ENCODE assay signal across 8 cellular contexts in genomic region chr13:53250272-53250875, GRCh38.
A peak's percentile ranks its signal among the peaks of the same experiment; 100 is the strongest.
DNase-seq lines count a peak whose midpoint lies in the region; ATAC-seq and TF ChIP-seq lines count a peak whose summit lies in the region.

No MANE protein-coding gene starts in this region.

- no peaks in the 10 kb centered on the region for H3K9me3 ChIP-seq in naive thymus-derived CD4-positive, alpha-beta T cell (ENCODE audit: control insufficient read depth in 2 of 3, low read length in 3 of 3)

- H3K27ac ChIP-seq in naive thymus-derived CD4-positive, alpha-beta T cell (ENCODE audit: low read depth, low read length), result no peak overlapping the region

- H3K4me3 ChIP-seq in naive thymus-derived CD4-positive, alpha-beta T cell (ENCODE audit: low read length), result no peak overlapping the region

- peak; percentile 65 for ATAC-seq in HG02840 (IDR thresholded peaks at IDR 0.05; ENCODE audit: low FRiP score, unreplicated experiment)
- peak; percentile 63 for ATAC-seq in naive thymus-derived CD4-positive, alpha-beta T cell
- ATAC-seq in HG03108 (IDR thresholded peaks at IDR 0.05; ENCODE audit: unreplicated experiment), result no peak

- H3K27me3 Mint-ChIP-seq in naive thymus-derived CD4-positive, alpha-beta T cell, result peaks cover 0 to 25% (median 3%) of the 10 kb centered on the region in 5 donors

- intact Hi-C loops in naive thymus-derived CD4-positive, alpha-beta T cell (cut with micrococcal nuclease), result no loop called here

- no peaks in the 10 kb centered on the region for H3K36me3 Mint-ChIP-seq in naive thymus-derived CD4-positive, alpha-beta T cell

- no peaks in the 10 kb centered on the region for H3K36me3 ChIP-seq in naive thymus-derived CD4-positive, alpha-beta T cell (ENCODE audit: control insufficient read depth in 2 of 3, insufficient read depth in 3 of 3, low read length in 3 of 3)

- peak; percentile 56 for DNase-seq in AG20443 (ENCODE audit: low spot score)
- peak; percentile 40 for DNase-seq in GM13977 (ENCODE audit: low spot score)
- DNase-seq in NCI-H1105 (lab: John Stamatoyannopoulos, UW), result peak; percentile 52
- peak; percentile 87 for DNase-seq in SIG-M5 treated with dmso at 0.1 percent for 504 hours (lab: John Stamatoyannopoulos, UW; ENCODE audit: unreplicated experiment)
- DNase-seq in erythroblast (lab: John Stamatoyannopoulos, UW), result peak; percentile 72 to 82
- DNase-seq in naive thymus-derived CD4-positive, alpha-beta T cell, result peak in 6 of 9 donors; percentile 6 to 34 (median 12)

- TF ChIP-seq POLR2A in erythroblast (IDR thresholded peaks at IDR 0.05; ENCODE audit: low read length), result no peak

- POLR2A ChIA-PET in naive thymus-derived CD4-positive, alpha-beta T cell (lab: Charles Lee), result no interaction called here

- CTCF ChIA-PET in naive thymus-derived CD4-positive, alpha-beta T cell (lab: Charles Lee), result interaction anchor here (0.6 to 1.3 kb wide), 4 partner anchors 8 to 1865 kb away, joined by 3 to 5 read pairs (median 4); no protein-coding TSS in a partner anchor

- no peak overlapping the region for H3K4me3 Mint-ChIP-seq in naive thymus-derived CD4-positive, alpha-beta T cell

- no peaks in the 10 kb centered on the region for H3K4me1 ChIP-seq in naive thymus-derived CD4-positive, alpha-beta T cell (ENCODE audit: control insufficient read depth in 2 of 2, insufficient read depth in 2 of 2, low read length in 2 of 2)

- no peaks in the 10 kb centered on the region for H3K4me1 Mint-ChIP-seq in naive thymus-derived CD4-positive, alpha-beta T cell

- H3K9me3 Mint-ChIP-seq in naive thymus-derived CD4-positive, alpha-beta T cell, result no peaks in the 10 kb centered on the region

- H3K27ac Mint-ChIP-seq in naive thymus-derived CD4-positive, alpha-beta T cell, result no peak overlapping the region

- H3K27me3 ChIP-seq in naive thymus-derived CD4-positive, alpha-beta T cell (ENCODE audit: control insufficient read depth in 2 of 2, insufficient read depth in 2 of 2, low read length in 2 of 2), result no peaks in the 10 kb centered on the region

- peak; percentile 63 for TF ChIP-seq CTCF in GM13977 (IDR thresholded peaks at IDR 0.05; ENCODE audit: extremely low read depth, insufficient read depth, missing control alignments)

- in situ Hi-C loops in GM13977 (cut with MboI; ENCODE audit: low pct_unique_long_range_greater_than_20kb, low sequenced_read_pairs, unreplicated experiment), result no loop called here

Comparison
In these comparisons a context has a peak if more than half of its experiments do, and no peak if none do; other contexts are left out.
1. DNase-seq: peak in every context shown above with its lines; median percentile 87 in SIG-M5 treated with dmso at 0.1 percent for 504 hours; 77 in erythroblast; 56 in AG20443; 52 in NCI-H1105; 40 in GM13977; 12 in naive thymus-derived CD4-positive, alpha-beta T cell.